In genomic region chr1:31013187-31013864, GRCh38 we compare ENCODE assay signal across 9 cellular contexts. TPM values are rescaled to one million over a fixed set of nuclear protein-coding genes. Genes with fewer than 3 reads are reported as not detected.
A peak's percentile ranks its signal among the peaks of the same experiment; 100 is the strongest.
DNase-seq lines count a peak whose midpoint lies in the region; ATAC-seq and TF ChIP-seq lines count a peak whose summit lies in the region.
"Had no signal": no experiment of that assay in that cellular context is flagged by ENCODE, and none has a peak within 500 bp of the region (broad histone marks: within the 10 kb centered on the region; RNA-seq: fewer than 3 reads in every experiment).

No MANE protein-coding gene starts in this region.

- H3K9me3 Mint-ChIP-seq in activated CD4-positive, alpha-beta memory T cell treated with anti-CD3 and anti-CD28 coated beads, Interleukin-2, amount 10 ng/mL, durations not matched to agents 7 days and 5 days: no peaks in the 10 kb centered on the region

- H3K4me3 ChIP-seq in NB4 (ENCODE audit: low read depth, low read length): no peak overlapping the region
- no peak overlapping the region for H3K4me3 ChIP-seq in foreskin fibroblast (ENCODE audit: low read depth in 1 of 2, low read length in 2 of 2)
- H3K4me3 ChIP-seq in BE2C (ENCODE audit: low read depth, low read length): no peak overlapping the region
- H3K4me3 ChIP-seq: SK-N-MC had no signal

- H3K9me3 ChIP-seq in BE2C: no peaks in the 10 kb centered on the region

- peak; percentile 74 for ATAC-seq in GM21529 (IDR thresholded peaks at IDR 0.05; ENCODE audit: unreplicated experiment)

- peaks cover 8% of the 10 kb centered on the region for H3K36me3 Mint-ChIP-seq in activated CD4-positive, alpha-beta memory T cell treated with anti-CD3 and anti-CD28 coated beads, Interleukin-2, amount 10 ng/mL, durations not matched to agents 7 days and 5 days (ENCODE audit: low read depth)

- no peak for TF ChIP-seq CTCF in NB4 (IDR thresholded peaks at IDR 0.05; ENCODE audit: low read depth, low read length)
- no peak for TF ChIP-seq CTCF in foreskin fibroblast (IDR thresholded peaks at IDR 0.05; ENCODE audit: low read depth, low read length)
- no peak for TF ChIP-seq CTCF in BE2C (IDR thresholded peaks at IDR 0.05; ENCODE audit: low read depth, low read length)

- POLR2A ChIA-PET in activated CD4-positive, alpha-beta memory T cell treated with anti-CD3 and anti-CD28 coated beads, Interleukin-2, amount 10 ng/mL, durations not matched to agents 7 days and 5 days (lab: Charles Lee): interaction anchor here (2.0 kb wide), 1 partner anchor 16 kb away, joined by 8 read pairs; no protein-coding TSS in a partner anchor

- no peaks in the 10 kb centered on the region for H3K27me3 Mint-ChIP-seq in activated CD4-positive, alpha-beta memory T cell treated with anti-CD3 and anti-CD28 coated beads, Interleukin-2, amount 10 ng/mL, durations not matched to agents 7 days and 5 days

- CTCF ChIA-PET in activated CD4-positive, alpha-beta memory T cell treated with anti-CD3 and anti-CD28 coated beads, Interleukin-2, amount 10 ng/mL, durations not matched to agents 7 days and 5 days (lab: Charles Lee): interaction anchor here (0.7 to 1.1 kb wide), 2 partner anchors 17 to 38 kb away, joined by 3 read pairs; no protein-coding TSS in a partner anchor

- H3K4me1 ChIP-seq in BE2C: no peaks in the 10 kb centered on the region

- no peaks in the 10 kb centered on the region for H3K27me3 ChIP-seq in BE2C

- no peak overlapping the region for H3K27ac Mint-ChIP-seq in activated CD4-positive, alpha-beta memory T cell treated with anti-CD3 and anti-CD28 coated beads, Interleukin-2, amount 10 ng/mL, durations not matched to agents 7 days and 5 days

- H3K36me3 ChIP-seq in BE2C: no peaks in the 10 kb centered on the region

- no peak overlapping the region for H3K4me3 Mint-ChIP-seq in activated CD4-positive, alpha-beta memory T cell treated with anti-CD3 and anti-CD28 coated beads, Interleukin-2, amount 10 ng/mL, durations not matched to agents 7 days and 5 days

- peaks cover 47% of the 10 kb centered on the region for H3K4me1 Mint-ChIP-seq in activated CD4-positive, alpha-beta memory T cell treated with anti-CD3 and anti-CD28 coated beads, Interleukin-2, amount 10 ng/mL, durations not matched to agents 7 days and 5 days

- TF ChIP-seq POLR2A in NB4 (IDR thresholded peaks at IDR 0.05; ENCODE audit: extremely low read depth, insufficient read length): no peak

- DNase-seq in DMS53 (lab: John Stamatoyannopoulos, UW) (peak; percentile 84), NB4 (ENCODE audit: low read depth) (peak; percentile 38), foreskin fibroblast (peak; percentile 14 to 53), hippocampal formation (lab: John Stamatoyannopoulos, UW) (no peak), occipital lobe (lab: John Stamatoyannopoulos, UW) (no peak), BE2C (no peak)
- no peak for DNase-seq in activated CD4-positive, alpha-beta memory T cell treated with anti-CD3 and anti-CD28 coated beads, Interleukin-2, amount 10 ng/mL, durations not matched to agents 7 days and 5 days

RNA-seq across cellular contexts. Expression of gene PUM1, which starts 52.2 kb away (rescaled TPM):
- 140 TPM for total RNA-seq in occipital lobe
- total RNA-seq in activated CD4-positive, alpha-beta memory T cell treated with anti-CD3 and anti-CD28 coated beads, Interleukin-2, amount 10 ng/mL, durations not matched to agents 7 days and 5 days: 10 to 100 TPM; 86.8 to 87.4 TPM
- 40.0 TPM for polyA plus RNA-seq in BE2C (2012; ENCODE audit: insufficient read depth, insufficient read length, low read depth)

Comparison
In these comparisons a context has a peak if more than half of its experiments do, and no peak if none do; other contexts are left out.
1. DNase-seq: peak in DMS53 (single experiment), NB4 (single experiment) and foreskin fibroblast (2 of 2); none in hippocampal formation (0 of 2), occipital lobe (single experiment), activated CD4-positive, alpha-beta memory T cell treated with anti-CD3 and anti-CD28 coated beads, Interleukin-2, amount 10 ng/mL, durations not matched to agents 7 days and 5 days (single experiment) and BE2C (single experiment).